13 cellular contexts compared by ENCODE assay signal in genomic region chr19:47510516-47511127, GRCh38. TPM values are rescaled to one million over a fixed set of nuclear protein-coding genes. Genes with fewer than 3 reads are reported as not detected.
DNase-seq lines count a peak whose midpoint lies in the region; ATAC-seq, FAIRE-seq and TF ChIP-seq lines count a peak whose summit lies in the region.
"Had no signal": no experiment of that assay in that cellular context is flagged by ENCODE, and none has a peak within 500 bp of the region (broad histone marks: within the 10 kb centered on the region; RNA-seq: fewer than 3 reads in every experiment).

No MANE protein-coding gene starts in this region.

- H3K4me1 ChIP-seq in esophagus (ENCODE audit: control insufficient read depth in 2 of 2, insufficient read depth in 2 of 2, low read length in 1 of 2) (peaks cover 33 to 51% of the 10 kb centered on the region in 2 donors), gastrocnemius medialis (peaks cover 79 to 89% of the 10 kb centered on the region in 2 donors)

- WGBS in esophagus, 2 donors = 49 to 52% methylated on average over 12 of the region's 12 CpGs

- CTCF ChIA-PET in CD4-positive, alpha-beta T cell (lab: Charles Lee) = no interaction called here
- CTCF ChIA-PET in RWPE1 (lab: Yijun Ruan, JAX) = interaction anchor here (0.9 kb wide), 1 partner anchor 27 kb away, joined by 7 read pairs; the partner anchor contains the start of gene KPTN

- H3K4me3 Mint-ChIP-seq in CD4-positive, alpha-beta T cell = peak overlapping the region; percentile 70
- H3K4me3 Mint-ChIP-seq in activated naive CD8-positive, alpha-beta T cell treated with anti-CD3 and anti-CD28 coated beads, Interleukin-2, amount 50 U/mL, for 24 hours = no peak overlapping the region
- H3K4me3 Mint-ChIP-seq: CD8-positive, alpha-beta T cell had no signal

- no peaks in the 10 kb centered on the region for H3K27me3 Mint-ChIP-seq in CD4-positive, alpha-beta T cell
- H3K27me3 Mint-ChIP-seq in activated naive CD8-positive, alpha-beta T cell treated with anti-CD3 and anti-CD28 coated beads, Interleukin-2, amount 50 U/mL, for 24 hours = no peaks in the 10 kb centered on the region

- H3K4me3 ChIP-seq in esophagus (ENCODE audit: low read depth in 1 of 2, low read length in 2 of 2) = peak overlapping the region in 1 of 2 donors; percentile 5
- peak overlapping the region; percentile 1 to 98 (median 10) for H3K4me3 ChIP-seq in gastrocnemius medialis

- no peak for ATAC-seq in CD4-positive, alpha-beta T cell (ENCODE audit: poor library complexity)
- ATAC-seq in gastrocnemius medialis (no peak), HG03460 (IDR thresholded peaks at IDR 0.05; ENCODE audit: unreplicated experiment) (no peak)
- no peak for ATAC-seq in activated naive CD8-positive, alpha-beta T cell treated with anti-CD3 and anti-CD28 coated beads, Interleukin-2, amount 50 U/mL, for 24 hours
- ATAC-seq: CD8-positive, alpha-beta T cell had no signal

- POLR2A ChIA-PET in CD4-positive, alpha-beta T cell (lab: Charles Lee) = no interaction called here
- POLR2A ChIA-PET in RWPE1 (lab: Yijun Ruan, JAX; ENCODE audit: low non-redundant PET) = no interaction called here

- in situ Hi-C loops in gastrocnemius medialis (cut with MboI; ENCODE audit: low sequenced_read_pairs in 4 of 4) = loop anchor here in 2 of 4 donors (10.0 kb wide), 2 partner anchors 184 to 194 kb away; no protein-coding TSS in a partner anchor

- H3K27me3 ChIP-seq in CD4-positive, alpha-beta T cell (ENCODE audit: control insufficient read depth, insufficient read depth, low read length) = no peaks in the 10 kb centered on the region
- H3K27me3 ChIP-seq in esophagus (ENCODE audit: control insufficient read depth in 1 of 2, insufficient read depth in 2 of 2, low read length in 2 of 2) (no peaks in the 10 kb centered on the region), gastrocnemius medialis (no peaks in the 10 kb centered on the region)

- H3K27ac ChIP-seq in CD4-positive, alpha-beta T cell (ENCODE audit: low read depth, low read length) = no peak overlapping the region
- H3K27ac ChIP-seq in RWPE1 (peak overlapping the region; percentile 96), esophagus (ENCODE audit: low read depth in 2 of 2, low read length in 1 of 2) (peak overlapping the region; percentile 89 to 96), gastrocnemius medialis (peak overlapping the region; percentile 96 to 100 (median 99))

- H3K9me3 Mint-ChIP-seq in CD4-positive, alpha-beta T cell = no peaks in the 10 kb centered on the region
- no peaks in the 10 kb centered on the region for H3K9me3 Mint-ChIP-seq in activated naive CD8-positive, alpha-beta T cell treated with anti-CD3 and anti-CD28 coated beads, Interleukin-2, amount 50 U/mL, for 24 hours
- H3K9me3 Mint-ChIP-seq: CD8-positive, alpha-beta T cell had no signal

- no peaks in the 10 kb centered on the region for H3K9me3 ChIP-seq in CD4-positive, alpha-beta T cell (ENCODE audit: control insufficient read depth, low read length)
- H3K9me3 ChIP-seq in esophagus (ENCODE audit: control insufficient read depth in 2 of 2, insufficient read depth in 1 of 2, low read depth in 1 of 2, low read length in 1 of 2) = no peaks in the 10 kb centered on the region
- no peaks in the 10 kb centered on the region for H3K9me3 ChIP-seq in gastrocnemius medialis

- DNase-seq in CD4-positive, alpha-beta T cell = no peak
- DNase-seq in RWPE1 (ENCODE audit: low spot score) (no peak), gastrocnemius medialis (no peak), GM12892 (ENCODE audit: insufficient read length) (no peak)
- DNase-seq in stimulated activated CD8-positive, alpha-beta memory T cell treated with anti-CD3 and anti-CD28 coated beads, Interleukin-4, amount 100 ng/mL, for 48 hours = no peak
- DNase-seq in activated naive CD8-positive, alpha-beta T cell treated with anti-CD3 and anti-CD28 coated beads, Interleukin-2, amount 50 U/mL, for 24 hours = no peak
- DNase-seq: activated CD4-positive, CD25-positive, alpha-beta regulatory T cell; CD8-positive, alpha-beta T cell; H7; NCI-H2227 treated with DMSO at 0.1 percent for 48 hours; stimulated activated CD4-positive, alpha-beta T cell treated with anti-CD3 and anti-CD28 coated beads, Interleukin-15, amount 100 ng/mL, for 24 hours had no signal

- H3K36me3 ChIP-seq in esophagus (ENCODE audit: control insufficient read depth in 2 of 2, insufficient read depth in 2 of 2, low read length in 1 of 2) = peaks cover 0 to 7% of the 10 kb centered on the region in 2 donors
- no peaks in the 10 kb centered on the region for H3K36me3 ChIP-seq in gastrocnemius medialis

- H3K36me3 Mint-ChIP-seq in CD4-positive, alpha-beta T cell (ENCODE audit: low read depth) = peaks cover 60% of the 10 kb centered on the region
- H3K36me3 Mint-ChIP-seq in activated naive CD8-positive, alpha-beta T cell treated with anti-CD3 and anti-CD28 coated beads, Interleukin-2, amount 50 U/mL, for 24 hours (ENCODE audit: low read depth) = peaks cover 5% of the 10 kb centered on the region

- peak overlapping the region; percentile 33 for H3K27ac Mint-ChIP-seq in CD4-positive, alpha-beta T cell
- no peak overlapping the region for H3K27ac Mint-ChIP-seq in activated naive CD8-positive, alpha-beta T cell treated with anti-CD3 and anti-CD28 coated beads, Interleukin-2, amount 50 U/mL, for 24 hours
- H3K27ac Mint-ChIP-seq: CD8-positive, alpha-beta T cell had no signal

- peaks cover 69% of the 10 kb centered on the region for H3K4me1 Mint-ChIP-seq in CD4-positive, alpha-beta T cell (ENCODE audit: low read depth)
- peaks cover 47% of the 10 kb centered on the region for H3K4me1 Mint-ChIP-seq in activated naive CD8-positive, alpha-beta T cell treated with anti-CD3 and anti-CD28 coated beads, Interleukin-2, amount 50 U/mL, for 24 hours

- no peak for TF ChIP-seq POLR2A in gastrocnemius medialis (IDR thresholded peaks at IDR 0.05)
- no peak for TF ChIP-seq POLR2A in GM12892 (IDR thresholded peaks at IDR 0.05; ENCODE audit: low read depth, low read length)

- no peak for FAIRE-seq in GM12892 (lab: Jason Lieb, UNC)

- intact Hi-C loops in CD4-positive, alpha-beta T cell (cut with DNase I, micrococcal nuclease) = no loop called here
- intact Hi-C loops in gastrocnemius medialis (cut with DNase I; ENCODE audit: low total_unique reads) = loop anchor here (5.0 to 10.0 kb wide), 2 partner anchors 236 to 272 kb away; partner anchors contain the start of gene INAFM1

- TF ChIP-seq CTCF in CD4-positive, alpha-beta T cell (IDR thresholded peaks at IDR 0.05) = no peak
- TF ChIP-seq CTCF in RWPE1 (conservative IDR thresholded peaks at IDR 0.05; ENCODE audit: low read depth) = no peak
- no peak for TF ChIP-seq CTCF in gastrocnemius medialis (IDR thresholded peaks at IDR 0.05 in 4 of 5, conservative IDR thresholded peaks at IDR 0.05 in 1 of 5)

RNA-seq across cellular contexts. Expression of gene NAPA, which starts 4.2 kb away (rescaled TPM):
- total RNA-seq in CD4-positive, alpha-beta T cell = 100 to 1,000 TPM; 135 to 145 TPM
- polyA plus RNA-seq in esophagus = 100 to 1,000 TPM; 106 to 110 TPM
- 100 to 1,000 TPM; 127 to 272 (median 212) TPM for total RNA-seq in gastrocnemius medialis
- 51.0 TPM for polyA plus RNA-seq in GM12892 (2012; ENCODE audit: missing spikeins)

RNA-seq across cellular contexts. Expression of gene KPTN, which starts 26.6 kb away (rescaled TPM):
- total RNA-seq in CD4-positive, alpha-beta T cell = 1 to 10 TPM; 3.6 to 4.5 TPM
- 10 to 100 TPM; 10.8 to 17.2 TPM for polyA plus RNA-seq in esophagus
- 1 to 10 TPM in 3 of 4 donors, under 1 TPM in 1; 0.91 to 6.4 (median 3.9) TPM for total RNA-seq in gastrocnemius medialis
- 8.5 TPM for polyA plus RNA-seq in GM12892 (2012; ENCODE audit: missing spikeins)

RNA-seq across cellular contexts. Expression of gene SLC8A2, which starts 38.9 kb away (rescaled TPM):
- total RNA-seq in CD4-positive, alpha-beta T cell = not detected
- polyA plus RNA-seq in esophagus = under 1 TPM; 0.16 to 0.29 TPM
- total RNA-seq in gastrocnemius medialis = not detected
- polyA plus RNA-seq in GM12892 (2012; ENCODE audit: missing spikeins) = 0.04 TPM
- total RNA-seq: CD8-positive, alpha-beta T cell had no signal
